1 cellular context compared by ENCODE assay signal in the genomic region with DNA sequence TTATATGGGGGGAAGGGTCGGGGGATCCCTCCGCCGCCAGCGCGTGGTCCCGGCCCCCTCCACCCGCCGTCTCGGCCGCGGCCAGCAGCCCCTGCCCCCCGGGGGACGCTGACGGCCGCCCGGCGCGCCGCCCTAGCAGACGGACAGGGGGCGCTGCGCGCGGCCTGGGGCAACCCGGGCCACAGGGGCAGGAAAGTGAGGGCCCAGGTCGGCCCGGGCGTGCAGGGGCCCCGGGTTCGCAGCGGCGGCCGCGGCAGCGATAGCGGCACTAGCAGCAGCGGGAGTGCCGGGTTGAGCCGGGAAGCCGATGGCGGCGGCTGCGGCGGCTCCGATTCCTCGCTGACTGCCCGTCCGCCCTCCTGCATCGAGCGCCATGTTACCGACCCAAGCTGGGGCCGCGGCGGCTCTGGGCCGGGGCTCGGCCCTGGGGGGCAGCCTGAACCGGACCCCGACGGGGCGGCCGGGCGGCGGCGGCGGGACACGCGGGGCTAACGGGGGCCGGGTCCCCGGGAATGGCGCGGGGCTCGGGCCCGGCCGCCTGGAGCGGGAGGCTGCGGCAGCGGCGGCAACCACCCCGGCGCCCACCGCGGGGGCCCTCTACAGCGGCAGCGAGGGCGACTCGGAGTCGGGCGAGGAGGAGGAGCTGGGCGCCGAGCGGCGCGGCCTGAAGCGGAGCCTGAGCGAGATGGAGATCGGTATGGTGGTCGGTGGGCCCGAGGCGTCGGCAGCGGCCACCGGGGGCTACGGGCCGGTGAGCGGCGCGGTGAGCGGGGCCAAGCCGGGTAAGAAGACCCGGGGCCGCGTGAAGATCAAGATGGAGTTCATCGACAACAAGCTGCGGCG.
TF ChIP-seq lines count a peak whose summit lies in the region.

No MANE protein-coding gene starts in this region.

TF ChIP-seq in HepG2, 621 proteins besides CTCF, POLR2A, EP300 and RAD21 (continued from another document and continues in another):
- TF ChIP-seq, protein P1, sequence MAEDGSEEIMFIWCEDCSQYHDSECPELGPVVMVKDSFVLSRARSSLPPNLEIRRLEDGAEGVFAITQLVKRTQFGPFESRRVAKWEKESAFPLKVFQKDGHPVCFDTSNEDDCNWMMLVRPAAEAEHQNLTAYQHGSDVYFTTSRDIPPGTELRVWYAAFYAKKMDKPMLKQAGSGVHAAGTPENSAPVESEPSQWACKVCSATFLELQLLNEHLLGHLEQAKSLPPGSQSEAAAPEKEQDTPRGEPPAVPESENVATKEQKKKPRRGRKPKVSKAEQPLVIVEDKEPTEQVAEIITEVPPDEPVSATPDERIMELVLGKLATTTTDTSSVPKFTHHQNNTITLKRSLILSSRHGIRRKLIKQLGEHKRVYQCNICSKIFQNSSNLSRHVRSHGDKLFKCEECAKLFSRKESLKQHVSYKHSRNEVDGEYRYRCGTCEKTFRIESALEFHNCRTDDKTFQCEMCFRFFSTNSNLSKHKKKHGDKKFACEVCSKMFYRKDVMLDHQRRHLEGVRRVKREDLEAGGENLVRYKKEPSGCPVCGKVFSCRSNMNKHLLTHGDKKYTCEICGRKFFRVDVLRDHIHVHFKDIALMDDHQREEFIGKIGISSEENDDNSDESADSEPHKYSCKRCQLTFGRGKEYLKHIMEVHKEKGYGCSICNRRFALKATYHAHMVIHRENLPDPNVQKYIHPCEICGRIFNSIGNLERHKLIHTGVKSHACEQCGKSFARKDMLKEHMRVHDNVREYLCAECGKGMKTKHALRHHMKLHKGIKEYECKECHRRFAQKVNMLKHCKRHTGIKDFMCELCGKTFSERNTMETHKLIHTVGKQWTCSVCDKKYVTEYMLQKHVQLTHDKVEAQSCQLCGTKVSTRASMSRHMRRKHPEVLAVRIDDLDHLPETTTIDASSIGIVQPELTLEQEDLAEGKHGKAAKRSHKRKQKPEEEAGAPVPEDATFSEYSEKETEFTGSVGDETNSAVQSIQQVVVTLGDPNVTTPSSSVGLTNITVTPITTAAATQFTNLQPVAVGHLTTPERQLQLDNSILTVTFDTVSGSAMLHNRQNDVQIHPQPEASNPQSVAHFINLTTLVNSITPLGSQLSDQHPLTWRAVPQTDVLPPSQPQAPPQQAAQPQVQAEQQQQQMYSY (CRISPR knock-in tag; IDR thresholded peaks at IDR 0.05): no peak
- TF ChIP-seq BORCS8-MEF2B (CRISPR knock-in tag; IDR thresholded peaks at IDR 0.05): peak; percentile 57
- TF ChIP-seq, protein P2, sequence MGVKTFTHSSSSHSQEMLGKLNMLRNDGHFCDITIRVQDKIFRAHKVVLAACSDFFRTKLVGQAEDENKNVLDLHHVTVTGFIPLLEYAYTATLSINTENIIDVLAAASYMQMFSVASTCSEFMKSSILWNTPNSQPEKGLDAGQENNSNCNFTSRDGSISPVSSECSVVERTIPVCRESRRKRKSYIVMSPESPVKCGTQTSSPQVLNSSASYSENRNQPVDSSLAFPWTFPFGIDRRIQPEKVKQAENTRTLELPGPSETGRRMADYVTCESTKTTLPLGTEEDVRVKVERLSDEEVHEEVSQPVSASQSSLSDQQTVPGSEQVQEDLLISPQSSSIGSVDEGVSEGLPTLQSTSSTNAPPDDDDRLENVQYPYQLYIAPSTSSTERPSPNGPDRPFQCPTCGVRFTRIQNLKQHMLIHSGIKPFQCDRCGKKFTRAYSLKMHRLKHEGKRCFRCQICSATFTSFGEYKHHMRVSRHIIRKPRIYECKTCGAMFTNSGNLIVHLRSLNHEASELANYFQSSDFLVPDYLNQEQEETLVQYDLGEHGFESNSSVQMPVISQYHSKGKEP (CRISPR knock-in tag; IDR thresholded peaks at IDR 0.05): no peak
- TF ChIP-seq, protein P3, sequence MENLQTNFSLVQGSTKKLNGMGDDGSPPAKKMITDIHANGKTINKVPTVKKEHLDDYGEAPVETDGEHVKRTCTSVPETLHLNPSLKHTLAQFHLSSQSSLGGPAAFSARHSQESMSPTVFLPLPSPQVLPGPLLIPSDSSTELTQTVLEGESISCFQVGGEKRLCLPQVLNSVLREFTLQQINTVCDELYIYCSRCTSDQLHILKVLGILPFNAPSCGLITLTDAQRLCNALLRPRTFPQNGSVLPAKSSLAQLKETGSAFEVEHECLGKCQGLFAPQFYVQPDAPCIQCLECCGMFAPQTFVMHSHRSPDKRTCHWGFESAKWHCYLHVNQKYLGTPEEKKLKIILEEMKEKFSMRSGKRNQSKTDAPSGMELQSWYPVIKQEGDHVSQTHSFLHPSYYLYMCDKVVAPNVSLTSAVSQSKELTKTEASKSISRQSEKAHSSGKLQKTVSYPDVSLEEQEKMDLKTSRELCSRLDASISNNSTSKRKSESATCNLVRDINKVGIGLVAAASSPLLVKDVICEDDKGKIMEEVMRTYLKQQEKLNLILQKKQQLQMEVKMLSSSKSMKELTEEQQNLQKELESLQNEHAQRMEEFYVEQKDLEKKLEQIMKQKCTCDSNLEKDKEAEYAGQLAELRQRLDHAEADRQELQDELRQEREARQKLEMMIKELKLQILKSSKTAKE (CRISPR knock-in tag; IDR thresholded peaks at IDR 0.05; ENCODE audit: borderline replicate concordance): peak; percentile 61; the same call in 1 of the 2 replicates
- TF ChIP-seq ZFP41 (CRISPR knock-in tag; IDR thresholded peaks at IDR 0.05; ENCODE audit: borderline replicate concordance): no peak; the same call in 1 of the 2 replicates
- no peak for TF ChIP-seq POLR2AphosphoS2 (IDR thresholded peaks at IDR 0.05; ENCODE audit: low read depth, low read length)
- no peak for TF ChIP-seq FOXA3 (CRISPR knock-in tag; IDR thresholded peaks at IDR 0.05)
- peak; percentile 67; the same call in 1 of the 2 replicates for TF ChIP-seq RELA (CRISPR knock-in tag; IDR thresholded peaks at IDR 0.05)
- TF ChIP-seq, protein P4, sequence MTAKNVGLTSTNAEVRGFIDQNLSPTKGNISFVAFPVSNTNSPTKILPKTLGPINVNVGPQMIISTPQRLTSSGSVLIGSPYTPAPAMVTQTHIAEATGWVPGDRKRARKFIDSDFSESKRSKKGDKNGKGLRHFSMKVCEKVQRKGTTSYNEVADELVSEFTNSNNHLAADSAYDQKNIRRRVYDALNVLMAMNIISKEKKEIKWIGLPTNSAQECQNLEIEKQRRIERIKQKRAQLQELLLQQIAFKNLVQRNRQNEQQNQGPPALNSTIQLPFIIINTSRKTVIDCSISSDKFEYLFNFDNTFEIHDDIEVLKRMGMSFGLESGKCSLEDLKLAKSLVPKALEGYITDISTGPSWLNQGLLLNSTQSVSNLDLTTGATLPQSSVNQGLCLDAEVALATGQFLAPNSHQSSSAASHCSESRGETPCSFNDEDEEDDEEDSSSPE (CRISPR knock-in tag; IDR thresholded peaks at IDR 0.05): peak; percentile 66
- no peak for TF ChIP-seq ZNF282 (IDR thresholded peaks at IDR 0.05; ENCODE audit: partially characterized antibody)
- TF ChIP-seq RBAK (CRISPR knock-in tag; IDR thresholded peaks at IDR 0.05): no peak
- TF ChIP-seq ZNF30 (CRISPR knock-in tag; IDR thresholded peaks at IDR 0.05): no peak; the same call in 1 of the 2 replicates
- peak; percentile 47; the same call in 1 of the 2 replicates for TF ChIP-seq ZFP36L1 (CRISPR knock-in tag; IDR thresholded peaks at IDR 0.05)
- 0 out of 2 replicates have a peak, but pooled peaks have one; percentile 12 for TF ChIP-seq ZNF589 (CRISPR knock-in tag; conservative IDR thresholded peaks at IDR 0.05)
- TF ChIP-seq ZNF260 (CRISPR knock-in tag; IDR thresholded peaks at IDR 0.05; ENCODE audit: borderline replicate concordance, low read depth): no peak
- 0 out of 2 replicates have a peak, but pooled peaks have one; percentile 8 for TF ChIP-seq TEAD2 (CRISPR knock-in tag; IDR thresholded peaks at IDR 0.05)
- TF ChIP-seq, protein P5, sequence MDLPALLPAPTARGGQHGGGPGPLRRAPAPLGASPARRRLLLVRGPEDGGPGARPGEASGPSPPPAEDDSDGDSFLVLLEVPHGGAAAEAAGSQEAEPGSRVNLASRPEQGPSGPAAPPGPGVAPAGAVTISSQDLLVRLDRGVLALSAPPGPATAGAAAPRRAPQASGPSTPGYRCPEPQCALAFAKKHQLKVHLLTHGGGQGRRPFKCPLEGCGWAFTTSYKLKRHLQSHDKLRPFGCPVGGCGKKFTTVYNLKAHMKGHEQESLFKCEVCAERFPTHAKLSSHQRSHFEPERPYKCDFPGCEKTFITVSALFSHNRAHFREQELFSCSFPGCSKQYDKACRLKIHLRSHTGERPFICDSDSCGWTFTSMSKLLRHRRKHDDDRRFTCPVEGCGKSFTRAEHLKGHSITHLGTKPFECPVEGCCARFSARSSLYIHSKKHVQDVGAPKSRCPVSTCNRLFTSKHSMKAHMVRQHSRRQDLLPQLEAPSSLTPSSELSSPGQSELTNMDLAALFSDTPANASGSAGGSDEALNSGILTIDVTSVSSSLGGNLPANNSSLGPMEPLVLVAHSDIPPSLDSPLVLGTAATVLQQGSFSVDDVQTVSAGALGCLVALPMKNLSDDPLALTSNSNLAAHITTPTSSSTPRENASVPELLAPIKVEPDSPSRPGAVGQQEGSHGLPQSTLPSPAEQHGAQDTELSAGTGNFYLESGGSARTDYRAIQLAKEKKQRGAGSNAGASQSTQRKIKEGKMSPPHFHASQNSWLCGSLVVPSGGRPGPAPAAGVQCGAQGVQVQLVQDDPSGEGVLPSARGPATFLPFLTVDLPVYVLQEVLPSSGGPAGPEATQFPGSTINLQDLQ (CRISPR knock-in tag; IDR thresholded peaks at IDR 0.05): peak; percentile 85
- TF ChIP-seq ZNF354B (CRISPR knock-in tag; IDR thresholded peaks at IDR 0.05): no peak
- TF ChIP-seq, protein P6, sequence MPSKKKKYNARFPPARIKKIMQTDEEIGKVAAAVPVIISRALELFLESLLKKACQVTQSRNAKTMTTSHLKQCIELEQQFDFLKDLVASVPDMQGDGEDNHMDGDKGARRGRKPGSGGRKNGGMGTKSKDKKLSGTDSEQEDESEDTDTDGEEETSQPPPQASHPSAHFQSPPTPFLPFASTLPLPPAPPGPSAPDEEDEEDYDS (CRISPR knock-in tag; IDR thresholded peaks at IDR 0.05): no peak
- TF ChIP-seq, protein P7, sequence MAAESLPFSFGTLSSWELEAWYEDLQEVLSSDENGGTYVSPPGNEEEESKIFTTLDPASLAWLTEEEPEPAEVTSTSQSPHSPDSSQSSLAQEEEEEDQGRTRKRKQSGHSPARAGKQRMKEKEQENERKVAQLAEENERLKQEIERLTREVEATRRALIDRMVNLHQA (CRISPR knock-in tag; IDR thresholded peaks at IDR 0.05): no peak
- TF ChIP-seq CBX1 (IDR thresholded peaks at IDR 0.05; ENCODE audit: low read depth): peak; percentile 84
- no peak for TF ChIP-seq PLRG1 (conservative IDR thresholded peaks at IDR 0.05)
- TF ChIP-seq, protein P8, sequence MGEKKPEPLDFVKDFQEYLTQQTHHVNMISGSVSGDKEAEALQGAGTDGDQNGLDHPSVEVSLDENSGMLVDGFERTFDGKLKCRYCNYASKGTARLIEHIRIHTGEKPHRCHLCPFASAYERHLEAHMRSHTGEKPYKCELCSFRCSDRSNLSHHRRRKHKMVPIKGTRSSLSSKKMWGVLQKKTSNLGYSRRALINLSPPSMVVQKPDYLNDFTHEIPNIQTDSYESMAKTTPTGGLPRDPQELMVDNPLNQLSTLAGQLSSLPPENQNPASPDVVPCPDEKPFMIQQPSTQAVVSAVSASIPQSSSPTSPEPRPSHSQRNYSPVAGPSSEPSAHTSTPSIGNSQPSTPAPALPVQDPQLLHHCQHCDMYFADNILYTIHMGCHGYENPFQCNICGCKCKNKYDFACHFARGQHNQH (CRISPR knock-in tag; IDR thresholded peaks at IDR 0.05): no peak
- 0 out of 2 replicates have a peak, but pooled peaks have one; percentile 12 for TF ChIP-seq ZNF205 (CRISPR knock-in tag; IDR thresholded peaks at IDR 0.05)
- no peak for TF ChIP-seq ZNF703 (CRISPR knock-in tag; IDR thresholded peaks at IDR 0.05; ENCODE audit: borderline replicate concordance)
- no peak for TF ChIP-seq TBX3 (IDR thresholded peaks at IDR 0.05; ENCODE audit: borderline replicate concordance)
- TF ChIP-seq, protein P9, sequence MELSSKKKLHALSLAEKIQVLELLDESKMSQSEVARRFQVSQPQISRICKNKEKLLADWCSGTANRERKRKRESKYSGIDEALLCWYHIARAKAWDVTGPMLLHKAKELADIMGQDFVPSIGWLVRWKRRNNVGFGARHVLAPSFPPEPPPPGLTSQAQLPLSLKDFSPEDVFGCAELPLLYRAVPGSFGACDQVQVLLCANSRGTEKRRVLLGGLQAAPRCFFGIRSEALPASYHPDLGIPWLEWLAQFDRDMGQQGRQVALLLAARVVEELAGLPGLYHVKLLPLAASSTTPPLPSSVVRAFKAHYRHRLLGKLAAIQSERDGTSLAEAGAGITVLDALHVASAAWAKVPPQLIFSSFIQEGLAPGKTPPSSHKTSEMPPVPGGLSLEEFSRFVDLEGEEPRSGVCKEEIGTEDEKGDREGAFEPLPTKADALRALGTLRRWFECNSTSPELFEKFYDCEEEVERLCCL (CRISPR knock-in tag; IDR thresholded peaks at IDR 0.05; ENCODE audit: borderline replicate concordance): no peak
- no peak for TF ChIP-seq IRX3 (CRISPR knock-in tag; IDR thresholded peaks at IDR 0.05; ENCODE audit: borderline replicate concordance, low read depth)
- no peak for TF ChIP-seq ZNF720 (CRISPR knock-in tag; IDR thresholded peaks at IDR 0.05)
- TF ChIP-seq ZNF556 (CRISPR knock-in tag; IDR thresholded peaks at IDR 0.05; ENCODE audit: borderline replicate concordance): peak; percentile 61; the same call in 1 of the 2 replicates
- TF ChIP-seq HES4 (CRISPR knock-in tag; IDR thresholded peaks at IDR 0.05; ENCODE audit: borderline replicate concordance): peak; percentile 85
- TF ChIP-seq ZNF644 (CRISPR knock-in tag; IDR thresholded peaks at IDR 0.05; ENCODE audit: low read depth): no peak
- peak; percentile 85 for TF ChIP-seq AGO2 (optimal IDR thresholded peaks at IDR 0.05; ENCODE audit: low read depth, low read length)
- TF ChIP-seq PCBP2 (optimal IDR thresholded peaks at IDR 0.05; ENCODE audit: low read depth, low read length, poor library complexity, severe bottlenecking): no peak
- no peak for TF ChIP-seq RBM22 (optimal IDR thresholded peaks at IDR 0.05; ENCODE audit: low read length)
- TF ChIP-seq ZNF670 (CRISPR knock-in tag; IDR thresholded peaks at IDR 0.05; ENCODE audit: borderline replicate concordance): no peak
- TF ChIP-seq, protein P10, sequence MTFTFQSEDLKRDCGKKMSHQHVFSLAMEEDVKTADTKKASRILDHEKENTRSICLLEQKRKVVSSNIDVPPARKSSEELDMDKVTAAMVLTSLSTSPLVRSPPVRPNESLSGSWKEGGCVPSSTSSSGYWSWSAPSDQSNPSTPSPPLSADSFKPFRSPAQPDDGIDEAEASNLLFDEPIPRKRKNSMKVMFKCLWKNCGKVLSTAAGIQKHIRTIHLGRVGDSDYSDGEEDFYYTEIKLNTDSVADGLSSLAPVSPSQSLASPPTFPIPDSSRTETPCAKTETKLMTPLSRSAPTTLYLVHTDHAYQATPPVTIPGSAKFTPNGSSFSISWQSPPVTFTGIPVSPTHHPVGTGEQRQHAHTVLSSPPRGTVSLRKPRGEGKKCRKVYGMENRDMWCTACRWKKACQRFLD (CRISPR knock-in tag; IDR thresholded peaks at IDR 0.05; ENCODE audit: borderline replicate concordance): 0 out of 2 replicates have a peak, but pooled peaks have one; percentile 2
- peak; percentile 76 for TF ChIP-seq KAT7 (CRISPR knock-in tag; IDR thresholded peaks at IDR 0.05; ENCODE audit: borderline replicate concordance)
- TF ChIP-seq ATF7-NPFF (CRISPR knock-in tag; IDR thresholded peaks at IDR 0.05; ENCODE audit: low read depth): peak; percentile 62
